In the genomic region with DNA sequence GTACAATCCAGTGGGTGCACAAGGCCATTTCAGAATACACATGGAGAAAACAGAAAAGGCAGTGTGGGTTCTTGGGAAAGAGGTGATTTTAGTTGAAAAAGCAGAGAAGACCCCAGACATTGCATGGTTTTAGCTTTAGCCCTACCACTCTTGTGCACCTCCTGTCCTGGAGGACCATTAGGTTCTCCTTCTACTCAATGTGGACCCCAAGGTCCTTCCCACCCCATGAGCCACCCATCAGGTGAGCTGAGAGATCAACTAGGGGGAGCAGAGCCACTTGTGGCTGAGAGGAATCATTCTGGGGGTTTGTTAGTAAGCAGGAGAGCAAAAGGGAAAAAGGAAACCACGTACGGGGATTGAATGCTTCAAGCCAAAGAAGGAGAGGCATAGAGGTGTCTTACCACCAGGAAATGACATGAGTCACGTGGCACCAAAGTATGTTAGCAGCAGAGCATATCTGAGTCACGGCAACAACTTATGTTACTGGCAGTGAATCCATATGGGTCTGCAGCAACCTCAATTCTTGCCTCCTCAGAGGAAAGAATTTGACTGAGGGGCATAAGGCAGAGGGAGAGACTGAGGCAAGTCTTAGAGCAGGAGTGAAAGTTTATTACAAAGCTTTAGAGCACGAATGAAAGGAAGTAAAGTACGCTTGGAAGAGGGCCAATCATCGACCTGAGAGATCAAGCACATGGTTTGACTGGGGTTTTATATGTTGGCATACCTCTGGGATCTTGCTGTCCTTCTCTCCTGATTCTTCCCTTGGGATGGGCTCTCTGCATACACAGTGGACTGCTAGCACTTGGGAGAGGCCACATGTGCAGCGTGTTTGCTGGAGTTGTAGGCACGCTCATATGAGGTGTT, we compare ENCODE assay signal across 8 cellular contexts.
DNase-seq lines count a peak whose midpoint lies in the region; ATAC-seq and TF ChIP-seq lines count a peak whose summit lies in the region.

No MANE protein-coding gene starts in this region.

- peak overlapping the region in 4 of 8 donors; percentile 27 to 56 (median 40) for H3K27ac Mint-ChIP-seq in CD8-positive, alpha-beta memory T cell
- peak overlapping the region in 9 of 10 donors; percentile 1 to 88 (median 64) for H3K27ac Mint-ChIP-seq in naive thymus-derived CD8-positive, alpha-beta T cell

- H3K27ac ChIP-seq in CD8-positive, alpha-beta memory T cell (ENCODE audit: low read depth, low read length) = no peak overlapping the region
- H3K27ac ChIP-seq in MM.1S (ENCODE audit: low read length) = no peak overlapping the region

- no peaks in the 10 kb centered on the region for H3K36me3 Mint-ChIP-seq in CD8-positive, alpha-beta memory T cell
- H3K36me3 Mint-ChIP-seq in naive thymus-derived CD8-positive, alpha-beta T cell = no peaks in the 10 kb centered on the region

- no peaks in the 10 kb centered on the region for H3K9me3 ChIP-seq in CD8-positive, alpha-beta memory T cell (ENCODE audit: low read length)
- H3K9me3 ChIP-seq in MM.1S (replicated peaks; ENCODE audit: insufficient read depth, low read length) = no peaks in the 10 kb centered on the region

- POLR2A ChIA-PET in CD8-positive, alpha-beta memory T cell (lab: Charles Lee) = no interaction called here
- POLR2A ChIA-PET in naive thymus-derived CD8-positive, alpha-beta T cell (lab: Charles Lee) = no interaction called here

- H3K4me3 ChIP-seq in CD8-positive, alpha-beta memory T cell (ENCODE audit: low read length) = peak overlapping the region; percentile 42
- no peak overlapping the region for H3K4me3 ChIP-seq in MM.1S (ENCODE audit: low read length)

- H3K4me1 ChIP-seq in CD8-positive, alpha-beta memory T cell (ENCODE audit: insufficient read depth, low read length) = peaks cover 14% of the 10 kb centered on the region
- H3K4me1 ChIP-seq in MM.1S (ENCODE audit: low read length) = no peaks in the 10 kb centered on the region

- intact Hi-C loops in Right ventricle myocardium inferior (cut with DNase I) = loop anchor here (5.0 kb wide), 1 partner anchor 165 kb away; no protein-coding TSS in a partner anchor

- no peaks in the 10 kb centered on the region for H3K27me3 ChIP-seq in CD8-positive, alpha-beta memory T cell (ENCODE audit: insufficient read depth, low read length, poor library complexity, severe bottlenecking)
- no peaks in the 10 kb centered on the region for H3K27me3 ChIP-seq in MM.1S (replicated peaks; ENCODE audit: insufficient read depth, low read length)

- no peaks in the 10 kb centered on the region for H3F3A ChIP-seq in MM.1S (ENCODE audit: insufficient read depth, low read length)

- H3K4me2 ChIP-seq in MM.1S (ENCODE audit: low read depth, low read length) = 0 out of 2 replicates have a peak overlapping the region, but pooled peaks have one; percentile 12

- no peak overlapping the region for H3K9ac ChIP-seq in MM.1S (ENCODE audit: low read length)

- TF ChIP-seq CTCF in MM.1S (IDR thresholded peaks at IDR 0.05; ENCODE audit: low read length) = no peak

- H3K79me2 ChIP-seq in MM.1S (ENCODE audit: low read length) = no peaks in the 10 kb centered on the region

- ATAC-seq in naive thymus-derived CD8-positive, alpha-beta T cell = peak; percentile 78 to 94
- ATAC-seq in HG03108 (IDR thresholded peaks at IDR 0.05; ENCODE audit: unreplicated experiment) = no peak
- no peak for ATAC-seq in GM19395 (IDR thresholded peaks at IDR 0.05; ENCODE audit: unreplicated experiment)
- ATAC-seq in Right ventricle myocardium inferior = no peak

- peaks cover 15 to 17% (median 16%) of the 10 kb centered on the region in 3 donors for H3K4me1 Mint-ChIP-seq in CD8-positive, alpha-beta memory T cell
- H3K4me1 Mint-ChIP-seq in naive thymus-derived CD8-positive, alpha-beta T cell = peaks cover 14 to 22% (median 16%) of the 10 kb centered on the region in 4 donors

- H3K9me3 Mint-ChIP-seq in CD8-positive, alpha-beta memory T cell = no peaks in the 10 kb centered on the region
- H3K9me3 Mint-ChIP-seq in naive thymus-derived CD8-positive, alpha-beta T cell = peaks cover 0 to 2% (median 0%) of the 10 kb centered on the region in 9 donors

- H3K4me3 Mint-ChIP-seq in CD8-positive, alpha-beta memory T cell = peak overlapping the region in 6 of 7 donors; percentile 34 to 73 (median 46)
- peak overlapping the region; percentile 48 to 84 (median 70) for H3K4me3 Mint-ChIP-seq in naive thymus-derived CD8-positive, alpha-beta T cell

- no peaks in the 10 kb centered on the region for H4K20me1 ChIP-seq in MM.1S (ENCODE audit: insufficient read depth, low read length)

- H2AFZ ChIP-seq in MM.1S (ENCODE audit: low read length) = peak overlapping the region; percentile 46; the same call in 1 of the 2 replicates

- CTCF ChIA-PET in CD8-positive, alpha-beta memory T cell (lab: Charles Lee) = no interaction called here

- H3K36me3 ChIP-seq in CD8-positive, alpha-beta memory T cell (ENCODE audit: insufficient read depth, low read length) = no peaks in the 10 kb centered on the region
- H3K36me3 ChIP-seq in MM.1S (replicated peaks; ENCODE audit: insufficient read depth, low read length) = no peaks in the 10 kb centered on the region

- H3K27me3 Mint-ChIP-seq in CD8-positive, alpha-beta memory T cell = peaks cover 3 to 8% of the 10 kb centered on the region in 2 donors
- H3K27me3 Mint-ChIP-seq in naive thymus-derived CD8-positive, alpha-beta T cell = no peaks in the 10 kb centered on the region

- H3K9me2 ChIP-seq in MM.1S (replicated peaks; ENCODE audit: insufficient read depth, low read length) = no peaks in the 10 kb centered on the region

- peak in 3 of 5 donors; percentile 12 to 48 (median 13) for DNase-seq in CD8-positive, alpha-beta memory T cell
- DNase-seq in MM.1S = no peak
- DNase-seq in activated gamma-delta T cell treated with anti-CD3 and anti-CD28 coated beads, Interleukin-2, amount 50 U/mL, for 16 hours (ENCODE audit: low read depth) = peak; percentile 4
- peak in 6 of 10 donors; percentile 4 to 29 (median 16) for DNase-seq in naive thymus-derived CD8-positive, alpha-beta T cell
- DNase-seq in foreskin melanocyte = no peak
- no peak for DNase-seq in Right ventricle myocardium inferior (ENCODE audit: missing footprints)

Comparison
In these comparisons a context has a peak if more than half of its experiments do, and no peak if none do; other contexts are left out.
1. DNase-seq: peak in CD8-positive, alpha-beta memory T cell (3 of 5), activated gamma-delta T cell treated with anti-CD3 and anti-CD28 coated beads, Interleukin-2, amount 50 U/mL, for 16 hours (single experiment) and naive thymus-derived CD8-positive, alpha-beta T cell (6 of 10); none in MM.1S (single experiment), foreskin melanocyte (single experiment) and Right ventricle myocardium inferior (single experiment).
2. ATAC-seq: peak in naive thymus-derived CD8-positive, alpha-beta T cell (2 of 2); none in HG03108 (single experiment), GM19395 (single experiment) and Right ventricle myocardium inferior (single experiment).